Comparison of ENCODE assay signal across 21 cellular contexts in the genomic region with DNA sequence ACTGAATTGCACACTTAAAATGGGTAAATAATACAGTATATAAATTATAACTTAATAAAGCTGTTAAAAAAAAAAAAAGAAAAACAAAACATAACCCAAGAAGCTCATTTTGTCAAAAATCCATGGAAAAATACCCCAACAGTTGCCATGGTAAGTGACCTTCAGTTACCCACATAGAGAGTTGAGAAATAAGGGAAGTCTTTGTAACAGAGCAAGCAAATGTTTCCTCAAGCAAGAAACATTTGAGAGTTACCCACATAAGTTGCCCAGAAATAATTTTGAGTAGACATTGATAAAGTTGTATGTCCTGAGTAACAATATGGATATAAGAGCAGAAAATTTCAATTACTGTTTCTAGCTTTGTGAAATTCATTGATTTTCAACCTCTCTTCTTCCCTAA.
A peak's percentile ranks its signal among the peaks of the same experiment; 100 is the strongest.
DNase-seq lines count a peak whose midpoint lies in the region; TF ChIP-seq lines count a peak whose summit lies in the region.
"Had no signal": no experiment of that assay in that cellular context is flagged by ENCODE, and none has a peak within 500 bp of the region (broad histone marks: within the 10 kb centered on the region; RNA-seq: fewer than 3 reads in every experiment).

No MANE protein-coding gene starts in this region.

- peaks cover 8% of the 10 kb centered on the region for H3K4me1 ChIP-seq in adipocyte (ENCODE audit: control insufficient read depth, insufficient read depth, low read length)

- no peak for TF ChIP-seq POLR2A in erythroblast (IDR thresholded peaks at IDR 0.05; ENCODE audit: low read length)

- H3K4me3 ChIP-seq in adipocyte (ENCODE audit: low read length): peak overlapping the region; percentile 11

- peak; percentile 25 for DNase-seq in NOMO-1 treated with DMSO at 0.1 percent for 48 hours (lab: John Stamatoyannopoulos, UW; ENCODE audit: unreplicated experiment)
- no peak for DNase-seq in NOMO-1 treated with dmso at 0.1 percent for 144 hours (lab: John Stamatoyannopoulos, UW; ENCODE audit: unreplicated experiment)
- peak; percentile 28 for DNase-seq in adipocyte (ENCODE audit: low read depth)
- DNase-seq in globus pallidus (ENCODE audit: low spot score): peak; percentile 5
- DNase-seq in stromal cell of bone marrow (ENCODE audit: low read depth): peak; percentile 42
- no peak for DNase-seq in SIG-M5 treated with dmso at 0.1 percent for 504 hours (lab: John Stamatoyannopoulos, UW; ENCODE audit: unreplicated experiment)
- DNase-seq in erythroblast (lab: John Stamatoyannopoulos, UW): no peak
- no peak for DNase-seq in NCI-H1417 (lab: John Stamatoyannopoulos, UW)
- DNase-seq: C1 segment of cervical spinal cord; Calu3; CD8-positive, alpha-beta T cell; DMS153; NCI-H1092; NCI-H1436 treated with DMSO at 0.1 percent for 48 hours; NCI-H2029; NCI-H226; NCI-H510A treated with DMSO at 0.1 percent for 48 hours; NCI-H774; NK-92 treated with Interleukin-12 subunit alpha and Interleukin-12 subunit beta, amount 100 ng/mL, for 24 hours; PC-3; Right ventricle myocardium superior had no signal

- no peaks in the 10 kb centered on the region for H3K27me3 ChIP-seq in adipocyte (replicated peaks; ENCODE audit: control insufficient read depth, insufficient read depth, low read length)

- no peaks in the 10 kb centered on the region for H3K36me3 ChIP-seq in adipocyte (ENCODE audit: control insufficient read depth, insufficient read depth, low read length, severe bottlenecking)

- no peaks in the 10 kb centered on the region for H3K9me3 ChIP-seq in adipocyte (ENCODE audit: control insufficient read depth, low read length)

- H3K9ac ChIP-seq in adipocyte (ENCODE audit: low read length): no peak overlapping the region

Comparison
In these comparisons a context has a peak if more than half of its experiments do, and no peak if none do; other contexts are left out.
1. DNase-seq: peak in NOMO-1 treated with DMSO at 0.1 percent for 48 hours (single experiment), adipocyte (single experiment), globus pallidus (single experiment) and stromal cell of bone marrow (single experiment); none in NOMO-1 treated with dmso at 0.1 percent for 144 hours (single experiment), SIG-M5 treated with dmso at 0.1 percent for 504 hours (single experiment), erythroblast (0 of 2) and NCI-H1417 (0 of 3).